ENCODE assay signal across 26 cellular contexts in genomic region chr3:135637033-135637432, GRCh38.
A peak's percentile ranks its signal among the peaks of the same experiment; 100 is the strongest.
DNase-seq lines count a peak whose midpoint lies in the region; ATAC-seq, FAIRE-seq and TF ChIP-seq lines count a peak whose summit lies in the region.
"Had no signal": no experiment of that assay in that cellular context is flagged by ENCODE, and none has a peak within 500 bp of the region (broad histone marks: within the 10 kb centered on the region; RNA-seq: fewer than 3 reads in every experiment).

No MANE protein-coding gene starts in this region.

- SMC1A ChIA-PET in GM12878 (lab: Charles Lee; ENCODE audit: uncharacterized antibody, unreplicated experiment) = no interaction called here

- H3K4me2 ChIP-seq in OCI-LY3 (ENCODE audit: low read length) (peak overlapping the region; percentile 26), GM12878 (ENCODE audit: control insufficient read depth, insufficient read depth) (no peak overlapping the region)
- H3K4me2 ChIP-seq: BLaER1 had no signal

- under 1% methylated on average over 4 of the region's 4 CpGs for WGBS in GM12878 (ENCODE audit: insufficient coverage, insufficient replicate concordance, low lambda C conversion rate, missing lambda C conversion rate)

- POLR2A ChIA-PET in GM12878 (lab: Charles Lee) = no interaction called here

- TF ChIP-seq RAD21 in GM12878 (IDR thresholded peaks at IDR 0.05; ENCODE audit: insufficient read depth, low read depth, low read length) = no peak

- H3K9me3 ChIP-seq in OCI-LY3 (ENCODE audit: insufficient read depth, low read length) (no peaks in the 10 kb centered on the region), GM12878 (replicated peaks; ENCODE audit: control insufficient read depth, insufficient read depth, low read length) (no peaks in the 10 kb centered on the region)
- H3K9me3 ChIP-seq: BE2C, BLaER1, Caco-2 had no signal

- CTCF ChIA-PET in GM12878 (lab: Yijun Ruan, JAX) = no interaction called here

- RAD21 ChIA-PET in GM12878 (lab: Charles Lee; ENCODE audit: unreplicated experiment) = no interaction called here

- H2AFZ ChIP-seq in OCI-LY3 (ENCODE audit: low read depth, low read length) = no peak overlapping the region
- no peak overlapping the region for H2AFZ ChIP-seq in GM12878 (ENCODE audit: control insufficient read depth, low read depth, low read length)

- H3K4me3 ChIP-seq in OCI-LY3 (ENCODE audit: low read length) = no peak overlapping the region
- H3K4me3 ChIP-seq in GM12878 = no peak overlapping the region
- H3K4me3 ChIP-seq: BLaER1 had no signal

- no peaks in the 10 kb centered on the region for H3K79me2 ChIP-seq in OCI-LY3 (ENCODE audit: low read length)
- no peaks in the 10 kb centered on the region for H3K79me2 ChIP-seq in GM12878 (ENCODE audit: control insufficient read depth, insufficient read depth, low read length)

- peak in 1 of 2 experiments; percentile 31; a peak in 2 of 4 replicates for TF ChIP-seq EP300 in GM12878 (IDR thresholded peaks at IDR 0.05; ENCODE audit: borderline replicate concordance in 1 of 2, control insufficient read depth in 1 of 2, low read depth in 2 of 2, low read length in 2 of 2)

- in situ Hi-C loops in GM12878 (cut with MboI) = no loop called here

- DNase-seq in GM12878 (ENCODE audit: low read depth, low spot score) = no peak
- DNase-seq in left kidney (ENCODE audit: low read depth, low spot score) = peak; percentile 27
- DNase-seq in GM03348 (ENCODE audit: low spot score) = no peak
- DNase-seq: 8988T; ACHN; BE2C; C1 segment of cervical spinal cord; Caco-2; Calu3; CD4-positive, alpha-beta memory T cell; CD4-positive, CD25-positive, alpha-beta regulatory T cell; CD8-positive, alpha-beta memory T cell; DMS153; DMS53; DMS79; DND-41; EL; GDM1 had no signal

- H4K20me1 ChIP-seq in OCI-LY3 (ENCODE audit: insufficient read depth, low read length) (no peaks in the 10 kb centered on the region), GM12878 (ENCODE audit: control insufficient read depth, insufficient read depth) (no peaks in the 10 kb centered on the region)
- H4K20me1 ChIP-seq: BLaER1 had no signal

- H3K4me1 ChIP-seq in OCI-LY3 (ENCODE audit: low read length) (peaks cover 12% of the 10 kb centered on the region), GM12878 (ENCODE audit: control insufficient read depth, insufficient read depth, low read length) (no peaks in the 10 kb centered on the region)
- H3K4me1 ChIP-seq: BE2C, BLaER1, Caco-2 had no signal

- H3K36me3 ChIP-seq in OCI-LY3 (replicated peaks; ENCODE audit: low read depth, low read length) = no peaks in the 10 kb centered on the region
- no peaks in the 10 kb centered on the region for H3K36me3 ChIP-seq in GM12878 (ENCODE audit: control insufficient read depth in 2 of 2, insufficient read depth in 2 of 2, low read length in 1 of 2)
- H3K36me3 ChIP-seq: BE2C, BLaER1 had no signal

- ATAC-seq in GM12878 = peak; percentile 71
- no peak for ATAC-seq in HG02571 (IDR thresholded peaks at IDR 0.05; ENCODE audit: unreplicated experiment)
- ATAC-seq in HG03469 (IDR thresholded peaks at IDR 0.05; ENCODE audit: unreplicated experiment) = no peak

- intact Hi-C loops in GM12878 (cut with micrococcal nuclease; ENCODE audit: unreplicated experiment) = no loop called here

- no peak for FAIRE-seq in GM12878 (lab: Jason Lieb, UNC)
- FAIRE-seq: A204.1, D721Med, GM12892, GM18507 had no signal

- TF ChIP-seq POLR2A in GM12878 (IDR thresholded peaks at IDR 0.05; ENCODE audit: low read depth, low read length) = no peak

- no TSS peak for BruUV-seq in GM12878 (replicated peaks; lab: Mats Ljungman, UMichigan)

- H3K27me3 ChIP-seq in OCI-LY3 (ENCODE audit: low read depth, low read length) (peaks cover 53% of the 10 kb centered on the region), GM12878 (replicated peaks in 1 of 2; ENCODE audit: control insufficient read depth in 2 of 2, insufficient read depth in 2 of 2, low read length in 1 of 2) (no peaks in the 10 kb centered on the region)
- H3K27me3 ChIP-seq: BE2C, BLaER1 had no signal

- H3K9ac ChIP-seq in OCI-LY3 (ENCODE audit: low read length) (no peak overlapping the region), GM12878 (ENCODE audit: control insufficient read depth, insufficient read depth, low read length) (no peak overlapping the region)
- H3K9ac ChIP-seq: BLaER1 had no signal

- no peak overlapping the region for H3K27ac ChIP-seq in OCI-LY3 (ENCODE audit: low read length)
- H3K27ac ChIP-seq in GM12878 (ENCODE audit: control insufficient read depth, insufficient read depth) = no peak overlapping the region
- H3K27ac ChIP-seq: BLaER1 had no signal

- TF ChIP-seq CTCF in OCI-LY3 (IDR thresholded peaks at IDR 0.05; ENCODE audit: low read depth, low read length) (no peak), GM12878 (IDR thresholded peaks at IDR 0.05 in 2 of 3, conservative IDR thresholded peaks at IDR 0.05 in 1 of 3; ENCODE audit: control insufficient read depth in 2 of 3, extremely low read depth in 1 of 3, insufficient read depth in 1 of 3, low read depth in 3 of 3, low read length in 3 of 3) (no peak)

TF ChIP-seq in GM12878, 131 proteins besides CTCF, POLR2A, EP300 and RAD21:
- TF ChIP-seq MXI1 (IDR thresholded peaks at IDR 0.05; ENCODE audit: low read depth, low read length) (no peak), MTA2 (IDR thresholded peaks at IDR 0.05; ENCODE audit: low read depth) (peak; percentile 94), IKZF2 (IDR thresholded peaks at IDR 0.05) (peak; percentile 52 to 57), DPF2 (IDR thresholded peaks at IDR 0.05) (0 out of 2 replicates have a peak, but pooled peaks have one; percentile 32), BCL11A (IDR thresholded peaks at IDR 0.05; ENCODE audit: low read depth, low read length) (peak; percentile 33; the same call in 1 of the 2 replicates), FOXM1 (IDR thresholded peaks at IDR 0.05; ENCODE audit: low read depth, low read length) (no peak)
TF ChIP-seq in GM12878: peak in this region for 4.
